ENCODE assay signal across 9 cellular contexts in genomic region chr6:3885262-3886036, GRCh38. TPM values are rescaled to one million over a fixed set of nuclear protein-coding genes. Genes with fewer than 3 reads are reported as not detected.
DNase-seq lines count a peak whose midpoint lies in the region; ATAC-seq, FAIRE-seq and TF ChIP-seq lines count a peak whose summit lies in the region.
"Had no signal": no experiment of that assay in that cellular context is flagged by ENCODE, and none has a peak within 500 bp of the region (broad histone marks: within the 10 kb centered on the region; RNA-seq: fewer than 3 reads in every experiment).

No MANE protein-coding gene starts in this region.

- no peaks in the 10 kb centered on the region for H3K9me3 ChIP-seq in endothelial cell of umbilical vein (replicated peaks; ENCODE audit: control insufficient read depth, insufficient read depth, low read length)
- no peaks in the 10 kb centered on the region for H3K9me3 ChIP-seq in OCI-LY7 (ENCODE audit: low read length)

- H3K4me1 ChIP-seq in endothelial cell of umbilical vein (ENCODE audit: control insufficient read depth, extremely low read depth, insufficient read depth, low read length) (peaks cover 19% of the 10 kb centered on the region), OCI-LY7 (ENCODE audit: insufficient read depth, low read length, poor library complexity, severe bottlenecking) (no peaks in the 10 kb centered on the region)

- POLR2A ChIA-PET in endothelial cell of umbilical vein (lab: Charles Lee), result interaction anchor here (1.0 kb wide), 1 partner anchor 28 kb away, joined by 3 read pairs; no protein-coding TSS in a partner anchor
- POLR2A ChIA-PET in OCI-LY7 (lab: Charles Lee), result no interaction called here

- H3K27me3 ChIP-seq in endothelial cell of umbilical vein (ENCODE audit: control insufficient read depth in 2 of 2, insufficient read depth in 2 of 2, low read length in 2 of 2), result no peaks in the 10 kb centered on the region

- H3K27ac ChIP-seq in endothelial cell of umbilical vein (ENCODE audit: insufficient read depth, low read depth, low read length), result peak overlapping the region; percentile 9
- H3K27ac ChIP-seq in OCI-LY7 (ENCODE audit: low read depth, low read length, poor library complexity, severe bottlenecking), result no peak overlapping the region

- peak; percentile 63 for FAIRE-seq in endothelial cell of umbilical vein (lab: Jason Lieb, UNC)

- ATAC-seq in GM21360 (IDR thresholded peaks at IDR 0.05; ENCODE audit: unreplicated experiment) (no peak), GM21825 (IDR thresholded peaks at IDR 0.05; ENCODE audit: unreplicated experiment) (no peak)

- intact Hi-C loops in endothelial cell of umbilical vein (cut with micrococcal nuclease) (loop anchor here (2.0 kb wide), 4 partner anchors 37 to 607 kb away; partner anchors contain the start of gene FAM50B), OCI-LY7 (cut with micrococcal nuclease; ENCODE audit: unreplicated experiment) (no loop called here)

- no peaks in the 10 kb centered on the region for H3K9me1 ChIP-seq in endothelial cell of umbilical vein (replicated peaks; ENCODE audit: control insufficient read depth, extremely low read depth, insufficient read depth, low read length)

- H3K9ac ChIP-seq in endothelial cell of umbilical vein (replicated peaks; ENCODE audit: extremely low read depth, insufficient read depth, low read length), result no peak overlapping the region

- dilution Hi-C loops in endothelial cell of umbilical vein (cut with MboI; ENCODE audit: extremely low pct_ligation_motif_present, low sequenced_read_pairs), result no loop called here

- H3K4me2 ChIP-seq in endothelial cell of umbilical vein (ENCODE audit: insufficient read depth, low read length) (no peak overlapping the region), OCI-LY7 (ENCODE audit: low read length) (no peak overlapping the region)

- CTCF ChIA-PET in endothelial cell of umbilical vein (lab: Charles Lee), result interaction anchor here (0.8 to 6.6 kb wide), 10 partner anchors 10 to 142 kb away, joined by 3 to 75 read pairs (median 6); partner anchors contain the start of gene FAM50B
- CTCF ChIA-PET in OCI-LY7 (lab: Charles Lee; ENCODE audit: unreplicated experiment), result no interaction called here

- no peak overlapping the region for H3K4me3 ChIP-seq in GM12864 (ENCODE audit: low read depth, low read length)
- H3K4me3 ChIP-seq in endothelial cell of umbilical vein (replicated peaks in 1 of 3; ENCODE audit: insufficient read depth in 1 of 3, low read depth in 1 of 3, low read length in 3 of 3), result no peak overlapping the region
- H3K4me3 ChIP-seq in OCI-LY7 (ENCODE audit: low read depth, low read length, poor library complexity, severe bottlenecking), result no peak overlapping the region

- DNase-seq in GM12864 (ENCODE audit: low read depth), result no peak
- DNase-seq in NCI-H69 (lab: John Stamatoyannopoulos, UW), result peak; percentile 11
- DNase-seq in endothelial cell of umbilical vein (ENCODE audit: low read depth, low spot score), result no peak
- peak; percentile 16 for DNase-seq in renal cortical epithelial cell (ENCODE audit: low read depth)
- DNase-seq in OCI-LY7 (ENCODE audit: low spot score), result no peak
- no peak for DNase-seq in UCSD-AML1 (lab: John Stamatoyannopoulos, UW; ENCODE audit: unreplicated experiment)
- DNase-seq: stimulated activated CD4-positive, alpha-beta T cell treated with anti-CD3 and anti-CD28 coated beads, Interleukin-12 subunit alpha, Interleukin-12 subunit beta, amount 100 ng/mL, for 4 hours had no signal

- H4K20me1 ChIP-seq in endothelial cell of umbilical vein (replicated peaks; ENCODE audit: control insufficient read depth, extremely low read depth, insufficient read depth, low read length) (no peaks in the 10 kb centered on the region), OCI-LY7 (ENCODE audit: insufficient read depth, low read length) (no peaks in the 10 kb centered on the region)

- BruUV-seq in endothelial cell of umbilical vein (replicated peaks; lab: Mats Ljungman, UMichigan), result no TSS peak
- BruUV-seq in OCI-LY7 (replicated peaks; lab: Mats Ljungman, UMichigan), result no TSS peak

- peak; percentile 12 for TF ChIP-seq CTCF in GM12864 (IDR thresholded peaks at IDR 0.05; ENCODE audit: low read depth, low read length, missing control alignments)
- TF ChIP-seq CTCF in endothelial cell of umbilical vein (IDR thresholded peaks at IDR 0.05; ENCODE audit: extremely low read depth in 1 of 2, insufficient read depth in 1 of 2, low read depth in 1 of 2, low read length in 2 of 2), result peak; percentile 14 to 18
- no peak for TF ChIP-seq CTCF in OCI-LY7 (conservative IDR thresholded peaks at IDR 0.05; ENCODE audit: low read length)

- TF ChIP-seq POLR2A in endothelial cell of umbilical vein (IDR thresholded peaks at IDR 0.05; ENCODE audit: low read depth, low read length), result no peak

- H3K9me2 ChIP-seq in OCI-LY7 (ENCODE audit: insufficient read depth, low read length), result no peaks in the 10 kb centered on the region

- no peaks in the 10 kb centered on the region for H3K79me2 ChIP-seq in endothelial cell of umbilical vein (ENCODE audit: control insufficient read depth, insufficient read depth, low read length)
- no peaks in the 10 kb centered on the region for H3K79me2 ChIP-seq in OCI-LY7 (ENCODE audit: insufficient read depth, low read depth, low read length)

- no peak overlapping the region for H2AFZ ChIP-seq in endothelial cell of umbilical vein (ENCODE audit: low read depth, low read length)
- no peak overlapping the region for H2AFZ ChIP-seq in OCI-LY7 (ENCODE audit: low read length)

- H3K36me3 ChIP-seq in endothelial cell of umbilical vein (ENCODE audit: control insufficient read depth in 2 of 2, extremely low read depth in 1 of 2, insufficient read depth in 2 of 2, low read length in 2 of 2), result no peaks in the 10 kb centered on the region
- no peaks in the 10 kb centered on the region for H3K36me3 ChIP-seq in OCI-LY7 (ENCODE audit: insufficient read depth, low read length)

TF ChIP-seq in endothelial cell of umbilical vein, 7 proteins besides CTCF, POLR2A, EP300 and RAD21:
- TF ChIP-seq FOS (IDR thresholded peaks at IDR 0.05; ENCODE audit: borderline replicate concordance, insufficient read depth, low read length) (no peak), GATA2 (IDR thresholded peaks at IDR 0.05; ENCODE audit: insufficient read depth, insufficient read length, low read depth, low read length) (no peak), MYC (IDR thresholded peaks at IDR 0.05; ENCODE audit: low read depth, low read length) (no peak), JUN (IDR thresholded peaks at IDR 0.05; ENCODE audit: borderline replicate concordance, insufficient read depth, insufficient read length, low read depth) (no peak), POLR2AphosphoS5 (IDR thresholded peaks at IDR 0.05; ENCODE audit: insufficient read depth, low read depth, low read length) (no peak), EZH2 (IDR thresholded peaks at IDR 0.05; ENCODE audit: borderline replicate concordance, low read depth, low read length, severe bottlenecking) (no peak), MAX (IDR thresholded peaks at IDR 0.05; ENCODE audit: insufficient read depth, insufficient read length) (no peak)

RNA-seq across cellular contexts. Expression of gene FAM50B, which starts 36.3 kb away (rescaled TPM):
- 10.0 and 10.4 TPM in 2 replicates for total RNA-seq in endothelial cell of umbilical vein
- 13.9 and 14.1 TPM in 2 replicates for polyA plus RNA-seq in endothelial cell of umbilical vein
- polyA plus RNA-seq in endothelial cell of umbilical vein (2011; cell fraction: cytosol; rRNA removed), result 7.9 and 9.2 TPM in 2 replicates
- 4.6 and 5.2 TPM in 2 replicates for polyA plus RNA-seq in endothelial cell of umbilical vein (2011; cell fraction: nucleus; rRNA removed)
- polyA plus RNA-seq in endothelial cell of umbilical vein (2012), result 8.7 TPM in 2 replicates
- polyA minus RNA-seq in endothelial cell of umbilical vein, result 4.6 TPM in 2 replicates
- polyA minus RNA-seq in endothelial cell of umbilical vein (2011; cell fraction: cytosol; rRNA and poly(A)+ RNA removed), result 4.3 TPM
- 0.87 and 2.1 TPM in 2 replicates for polyA minus RNA-seq in endothelial cell of umbilical vein (2011; cell fraction: nucleus; rRNA and poly(A)+ RNA removed)
- total RNA-seq in renal cortical epithelial cell, result 4.7 and 12.6 TPM in 2 replicates
- not detected in 2 replicates for total RNA-seq in OCI-LY7 (2014; rRNA removed; shearing (Covaris generic))
- total RNA-seq in OCI-LY7 (2022), result not detected in 2 replicates

Comparison
In these comparisons a context has a peak if more than half of its experiments do, and no peak if none do; other contexts are left out.
1. DNase-seq: peak in NCI-H69 (single experiment) and renal cortical epithelial cell (single experiment); none in GM12864 (single experiment), endothelial cell of umbilical vein (single experiment), OCI-LY7 (single experiment) and UCSD-AML1 (single experiment).